In the genomic region with DNA sequence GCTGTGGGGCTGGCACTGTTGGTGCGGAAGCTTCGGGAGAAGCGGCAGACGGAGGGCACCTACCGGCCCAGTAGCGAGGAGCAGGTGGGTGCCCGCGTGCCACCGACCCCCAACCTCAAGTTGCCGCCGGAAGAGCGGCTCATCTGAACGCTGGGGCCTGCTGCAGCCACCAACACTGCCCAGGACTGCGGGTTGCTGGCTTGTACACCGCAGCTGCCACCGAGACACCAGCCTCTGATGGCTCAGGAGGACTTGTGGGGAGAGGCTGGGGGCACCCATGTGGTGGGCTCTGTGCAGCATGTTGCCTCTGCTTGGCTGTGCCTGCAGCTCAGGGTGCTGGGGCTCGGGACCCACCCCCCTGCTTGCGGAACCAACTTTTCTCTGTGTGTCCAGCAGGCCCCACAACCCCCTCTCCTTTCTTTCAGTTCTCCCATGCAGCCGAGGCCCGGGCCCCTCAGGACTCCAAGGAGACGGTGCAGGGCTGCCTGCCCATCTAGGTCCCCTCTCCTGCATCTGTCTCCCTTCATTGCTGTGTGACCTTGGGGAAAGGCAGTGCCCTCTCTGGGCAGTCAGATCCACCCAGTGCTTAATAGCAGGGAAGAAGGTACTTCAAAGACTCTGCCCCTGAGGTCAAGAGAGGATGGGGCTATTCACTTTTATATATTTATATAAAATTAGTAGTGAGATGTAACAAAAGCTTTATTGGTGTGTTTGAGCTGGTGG, we compare ENCODE assay signal across 28 cellular contexts. TPM values are rescaled to one million over a fixed set of nuclear protein-coding genes. Genes with fewer than 3 reads are reported as not detected.
"Had no signal": no experiment of that assay in that cellular context is flagged by ENCODE, and none has a peak within 500 bp of the region (broad histone marks: within the 10 kb centered on the region; RNA-seq: fewer than 3 reads in every experiment).

No MANE protein-coding gene starts in this region.

- H3K27me3 Mint-ChIP-seq: activated CD4-positive, alpha-beta T cell treated with anti-CD3 and anti-CD28 coated beads, Interleukin-2, amount 10 ng/mL, durations not matched to agents 7 days and 5 days; activated T-cell treated with anti-CD3 and anti-CD28 coated beads, Interleukin-2, amount 50 U/mL, for 24 hours; activated T-helper 17 cell treated with anti-CD3 and anti-CD28 coated beads, Interleukin-2, amount 50 U/mL, for 72 hours; central memory CD8-positive, alpha-beta T cell had no signal

- H3K9me3 Mint-ChIP-seq: activated CD4-positive, alpha-beta T cell treated with anti-CD3 and anti-CD28 coated beads, Interleukin-2, amount 10 ng/mL, durations not matched to agents 7 days and 5 days; activated T-cell treated with anti-CD3 and anti-CD28 coated beads, Interleukin-2, amount 50 U/mL, for 24 hours; activated T-helper 17 cell treated with anti-CD3 and anti-CD28 coated beads, Interleukin-2, amount 50 U/mL, for 72 hours; central memory CD8-positive, alpha-beta T cell; effector memory CD8-positive, alpha-beta T cell; mesothelial cell of epicardium; natural killer cell had no signal

- H3K36me3 Mint-ChIP-seq: natural killer cell had no signal

- H3K4me1 Mint-ChIP-seq: activated T-helper 17 cell treated with anti-CD3 and anti-CD28 coated beads, Interleukin-2, amount 50 U/mL, for 72 hours had no signal

- H3K27me3 ChIP-seq: hepatocyte, ovary had no signal

- H3K4me3 Mint-ChIP-seq: activated CD4-positive, alpha-beta T cell treated with anti-CD3 and anti-CD28 coated beads, Interleukin-2, amount 10 ng/mL, durations not matched to agents 7 days and 5 days; activated T-cell treated with anti-CD3 and anti-CD28 coated beads, Interleukin-2, amount 50 U/mL, for 24 hours; activated T-helper 17 cell treated with anti-CD3 and anti-CD28 coated beads, Interleukin-2, amount 50 U/mL, for 72 hours; central memory CD8-positive, alpha-beta T cell; effector memory CD8-positive, alpha-beta T cell; mesothelial cell of epicardium; natural killer cell had no signal

- H2AFZ ChIP-seq: hepatocyte had no signal

- H3K27ac Mint-ChIP-seq: activated CD4-positive, alpha-beta T cell treated with anti-CD3 and anti-CD28 coated beads, Interleukin-2, amount 10 ng/mL, durations not matched to agents 7 days and 5 days; activated T-cell treated with anti-CD3 and anti-CD28 coated beads, Interleukin-2, amount 50 U/mL, for 24 hours; activated T-helper 17 cell treated with anti-CD3 and anti-CD28 coated beads, Interleukin-2, amount 50 U/mL, for 72 hours; mesothelial cell of epicardium had no signal

- ATAC-seq: activated T-helper 17 cell treated with anti-CD3 and anti-CD28 coated beads, Interleukin-2, amount 50 U/mL, for 72 hours; effector memory CD8-positive, alpha-beta T cell; left ventricle myocardium superior; psoas muscle had no signal

- H3K36me3 ChIP-seq: adrenal gland, breast epithelium, esophagus muscularis mucosa, ovary, right atrium auricular region, WERI-Rb-1 had no signal

- DNase-seq: activated CD4-positive, alpha-beta T cell treated with anti-CD3 and anti-CD28 coated beads, Interleukin-2, amount 10 ng/mL, durations not matched to agents 7 days and 5 days; activated CD4-positive, CD25-positive, alpha-beta regulatory T cell treated with anti-CD3 and anti-CD28 coated beads, Interleukin-2, amount 50 U/mL, for 72 hours; activated CD8-positive, alpha-beta memory T cell treated with anti-CD3 and anti-CD28 coated beads for 24 hours; activated CD8-positive, alpha-beta memory T cell treated with anti-CD3 and anti-CD28 coated beads, Interleukin-2, amount 50 U/mL, for 4 hours; activated T-cell treated with anti-CD3 and anti-CD28 coated beads, Interleukin-2, amount 50 U/mL, for 24 hours; adrenal gland; dorsolateral prefrontal cortex; effector memory CD8-positive, alpha-beta T cell; glutamatergic neuron; left ventricle myocardium superior; mammary epithelial cell; natural killer cell; ovary; psoas muscle; stimulated activated CD4-positive, alpha-beta T cell treated with anti-CD3 and anti-CD28 coated beads, Interleukin-12 subunit alpha, Interleukin-12 subunit beta, amount 100 ng/mL, for 4 hours; stimulated activated CD4-positive, alpha-beta T cell treated with anti-CD3 and anti-CD28 coated beads, Interleukin-4, amount 100 ng/mL, for 4 hours; stomach; T-helper 1 cell; transverse colon; WERI-Rb-1 had no signal

- H3K4me1 ChIP-seq: adrenal gland, psoas muscle had no signal

- H3K4me2 ChIP-seq: hepatocyte had no signal

- H3K9me3 ChIP-seq: adrenal gland, breast epithelium, esophagus muscularis mucosa, ovary, psoas muscle, right atrium auricular region, stomach, transverse colon had no signal

- H3K27ac ChIP-seq: adrenal gland, breast epithelium, dorsolateral prefrontal cortex, esophagus muscularis mucosa, hepatocyte, ovary, psoas muscle, right atrium auricular region, stomach, transverse colon, WERI-Rb-1 had no signal

- H3K4me3 ChIP-seq: adrenal gland, breast epithelium, dorsolateral prefrontal cortex, esophagus muscularis mucosa, hepatocyte, ovary, psoas muscle, right atrium auricular region, stomach, transverse colon had no signal

RNA-seq across cellular contexts. Expression of a gene that starts 2.6 kb away (rescaled TPM):
- total RNA-seq: left ventricle myocardium superior, psoas muscle had no signal

RNA-seq across cellular contexts. Expression of a gene that starts 14.9 kb away (rescaled TPM):
- total RNA-seq: frontal cortex had no signal

RNA-seq across cellular contexts. Expression of a gene that starts 33.1 kb away (rescaled TPM):
- total RNA-seq: activated T-helper 17 cell treated with anti-CD3 and anti-CD28 coated beads, Interleukin-2, amount 50 U/mL, for 72 hours; mammary epithelial cell; natural killer cell; right atrium auricular region had no signal

RNA-seq across cellular contexts. Expression of a gene that starts 35.4 kb away (rescaled TPM):
- total RNA-seq: mammary epithelial cell had no signal
